Comparison of ENCODE assay signal across 31 cellular contexts in genomic region chr5:32520326-32520725, GRCh38.
"Had no signal": no experiment of that assay in that cellular context is flagged by ENCODE, and none has a peak within 500 bp of the region (broad histone marks: within the 10 kb centered on the region; RNA-seq: fewer than 3 reads in every experiment).

No MANE protein-coding gene starts in this region.

- H3K9me3 ChIP-seq: ascending aorta, mucosa of descending colon, neutrophil, ovary, right lobe of liver, testis, transverse colon had no signal

- H3K4me3 ChIP-seq: ascending aorta, coronary artery, mucosa of descending colon, ovary, right lobe of liver, skin epidermis, testis, transverse colon had no signal

- H3K36me3 ChIP-seq: ascending aorta, brain microvascular endothelial cell, neutrophil, ovary, right lobe of liver, transverse colon, WERI-Rb-1 had no signal

- DNase-seq: activated CD4-positive, alpha-beta T cell treated with anti-CD3 and anti-CD28 coated beads for 48 hours; activated CD4-positive, alpha-beta T cell treated with anti-CD3 and anti-CD28 coated beads, Interleukin-2, amount 50 U/mL, for 48 hours; activated CD8-positive, alpha-beta memory T cell treated with anti-CD3 and anti-CD28 coated beads for 24 hours; activated CD8-positive, alpha-beta memory T cell treated with anti-CD3 and anti-CD28 coated beads, Interleukin-2, amount 50 U/mL, for 4 hours; activated effector memory CD4-positive, alpha-beta T cell treated with anti-CD3 and anti-CD28 coated beads, Interleukin-2, amount 50 U/mL, for 16 hours; activated naive CD4-positive, alpha-beta T cell treated with anti-CD3 and anti-CD28 coated beads for 36 hours; activated naive CD8-positive, alpha-beta T cell treated with anti-CD3 and anti-CD28 coated beads for 36 hours; activated T-cell treated with anti-CD3 and anti-CD28 coated beads, Interleukin-2, amount 50 U/mL, for 1 hour; brain microvascular endothelial cell; effector memory CD8-positive, alpha-beta T cell; erythroblast; head of caudate nucleus; hippocampal formation; left cardiac atrium; left ventricle myocardium superior; mucosa of descending colon; nephron progenitor cell; ovary; right lobe of liver; stimulated activated CD4-positive, alpha-beta T cell treated with anti-CD3 and anti-CD28 coated beads, Interleukin-12 subunit alpha, Interleukin-12 subunit beta, amount 100 ng/mL, for 4 hours; stimulated activated CD4-positive, alpha-beta T cell treated with anti-CD3 and anti-CD28 coated beads, Interleukin-4, amount 100 ng/mL, for 1 hour; stimulated activated naive CD8-positive, alpha-beta T cell treated with anti-CD3 and anti-CD28 coated beads, Interleukin-15, Interleukin-2, amounts not matched to agents 100 U/mL and 50 U/mL, for 24 hours; T-helper 9 cell; testis; transverse colon; WERI-Rb-1 had no signal

- H3K27ac ChIP-seq: ascending aorta, brain microvascular endothelial cell, coronary artery, neutrophil, ovary, right lobe of liver, skin epidermis, testis, transverse colon, WERI-Rb-1 had no signal

- ATAC-seq: activated CD4-positive, CD25-positive, alpha-beta regulatory T cell treated with anti-CD3 and anti-CD28 coated beads, Interleukin-2, amount 50 U/mL, for 24 hours; effector memory CD8-positive, alpha-beta T cell; left cardiac atrium; left ventricle myocardium superior; mucosa of descending colon; right lobe of liver; stimulated activated naive CD8-positive, alpha-beta T cell treated with anti-CD3 and anti-CD28 coated beads, Interleukin-15, Interleukin-2, amounts not matched to agents 100 U/mL and 50 U/mL, for 24 hours had no signal

- H3K4me1 ChIP-seq: ascending aorta, right lobe of liver, testis, transverse colon had no signal

- H3K27me3 ChIP-seq: ascending aorta, brain microvascular endothelial cell, ovary, right lobe of liver, testis, transverse colon had no signal
